11 cellular contexts compared by ENCODE assay signal in genomic region chr15:31332020-31332680, GRCh38. TPM values are rescaled to one million over a fixed set of nuclear protein-coding genes. Genes with fewer than 3 reads are reported as not detected.
DNase-seq lines count a peak whose midpoint lies in the region; ATAC-seq and TF ChIP-seq lines count a peak whose summit lies in the region.
"Had no signal": no experiment of that assay in that cellular context is flagged by ENCODE, and none has a peak within 500 bp of the region (broad histone marks: within the 10 kb centered on the region; RNA-seq: fewer than 3 reads in every experiment).

No MANE protein-coding gene starts in this region.

- no peak for DNase-seq in activated T-cell treated with anti-CD3 and anti-CD28 coated beads, Interleukin-2, amount 50 U/mL, for 24 hours
- DNase-seq in activated T-cell treated with anti-CD3 and anti-CD28 coated beads, Interleukin-2, amount 50 U/mL, for 1 hour: no peak
- DNase-seq in Peyer's patch (peak in 1 of 3 donors; percentile 37), esophagus squamous epithelium (lab: John Stamatoyannopoulos, UW) (no peak), stomach (no peak), posterior vena cava (ENCODE audit: low spot score) (no peak)
- no peak for DNase-seq in stimulated activated CD4-positive, alpha-beta T cell treated with anti-CD3 and anti-CD28 coated beads, Interleukin-2, amount 100 ng/mL, for 48 hours
- DNase-seq: activated CD4-positive, alpha-beta T cell treated with anti-CD3 and anti-CD28 coated beads, Interleukin-2, amount 50 U/mL, for 4 hours; colonic mucosa; hypothalamus had no signal

- ATAC-seq in GM18868 (IDR thresholded peaks at IDR 0.05; ENCODE audit: unreplicated experiment): no peak

- intact Hi-C loops in esophagus squamous epithelium (cut with DNase I) (loop anchor here (10.0 kb wide), 1 partner anchor 153 kb away; no protein-coding TSS in a partner anchor), stomach (cut with DNase I; ENCODE audit: low total_unique reads) (no loop called here), posterior vena cava (cut with DNase I) (loop anchor here in 1 of 2 donors (10.0 kb wide), 1 partner anchor 117 kb away; no protein-coding TSS in a partner anchor)

- TF ChIP-seq CTCF in Peyer's patch (IDR thresholded peaks at IDR 0.05) (no peak), esophagus squamous epithelium (IDR thresholded peaks at IDR 0.05) (no peak), stomach (IDR thresholded peaks at IDR 0.05) (no peak)

- peak overlapping the region in 3 of 4 donors; percentile 5 to 100 (median 47) for H3K27ac ChIP-seq in Peyer's patch
- H3K27ac ChIP-seq in esophagus squamous epithelium: peak overlapping the region in 3 of 4 donors; percentile 25 to 100 (median 48)
- H3K27ac ChIP-seq in stomach: peak overlapping the region; percentile 66 to 100 (median 100)
- H3K27ac ChIP-seq: colonic mucosa had no signal

- TF ChIP-seq EP300 in stomach (IDR thresholded peaks at IDR 0.05): no peak

- H3K9me3 Mint-ChIP-seq in activated T-cell treated with anti-CD3 and anti-CD28 coated beads, Interleukin-2, amount 50 U/mL, for 24 hours: no peaks in the 10 kb centered on the region

- peak overlapping the region; percentile 96 for H3K27ac Mint-ChIP-seq in activated T-cell treated with anti-CD3 and anti-CD28 coated beads, Interleukin-2, amount 50 U/mL, for 24 hours

- peak overlapping the region; percentile 95 for H3K4me3 Mint-ChIP-seq in activated T-cell treated with anti-CD3 and anti-CD28 coated beads, Interleukin-2, amount 50 U/mL, for 24 hours

- peaks cover 4 to 77% (median 40%) of the 10 kb centered on the region in 4 donors for H3K4me1 ChIP-seq in Peyer's patch
- peaks cover 57 to 89% (median 70%) of the 10 kb centered on the region in 3 donors for H3K4me1 ChIP-seq in esophagus squamous epithelium
- peaks cover 81 to 89% (median 84%) of the 10 kb centered on the region in 4 donors for H3K4me1 ChIP-seq in stomach

- no peaks in the 10 kb centered on the region for H3K36me3 ChIP-seq in Peyer's patch
- peaks cover 0 to 6% (median 0%) of the 10 kb centered on the region in 3 donors for H3K36me3 ChIP-seq in esophagus squamous epithelium
- no peaks in the 10 kb centered on the region for H3K36me3 ChIP-seq in stomach
- H3K36me3 ChIP-seq: colonic mucosa had no signal

- TF ChIP-seq POLR2A in Peyer's patch (IDR thresholded peaks at IDR 0.05) (no peak), esophagus squamous epithelium (IDR thresholded peaks at IDR 0.05) (no peak), stomach (IDR thresholded peaks at IDR 0.05) (no peak)

- WGBS in esophagus squamous epithelium, 2 donors: 72 to 74% methylated on average over 7 to 9 of the region's 9 CpGs
- 24 to 59% (median 41%) methylated on average over 9 of the region's 9 CpGs for WGBS in stomach, 5 donors

- no peaks in the 10 kb centered on the region for H3K27me3 ChIP-seq in Peyer's patch
- no peaks in the 10 kb centered on the region for H3K27me3 ChIP-seq in esophagus squamous epithelium
- H3K27me3 ChIP-seq in stomach: no peaks in the 10 kb centered on the region
- H3K27me3 ChIP-seq: colonic mucosa had no signal

- no peaks in the 10 kb centered on the region for H3K27me3 Mint-ChIP-seq in activated T-cell treated with anti-CD3 and anti-CD28 coated beads, Interleukin-2, amount 50 U/mL, for 24 hours

- peaks cover 86% of the 10 kb centered on the region for H3K4me1 Mint-ChIP-seq in activated T-cell treated with anti-CD3 and anti-CD28 coated beads, Interleukin-2, amount 50 U/mL, for 24 hours (ENCODE audit: low read depth)

- peaks cover 35% of the 10 kb centered on the region for H3K36me3 Mint-ChIP-seq in activated T-cell treated with anti-CD3 and anti-CD28 coated beads, Interleukin-2, amount 50 U/mL, for 24 hours (ENCODE audit: low read depth)

- H3K9me3 ChIP-seq in Peyer's patch (no peaks in the 10 kb centered on the region), esophagus squamous epithelium (no peaks in the 10 kb centered on the region), stomach (no peaks in the 10 kb centered on the region)
- H3K9me3 ChIP-seq: colonic mucosa had no signal

- no peak overlapping the region for H3K4me3 ChIP-seq in Peyer's patch
- no peak overlapping the region for H3K4me3 ChIP-seq in esophagus squamous epithelium
- H3K4me3 ChIP-seq in stomach: no peak overlapping the region
- H3K4me3 ChIP-seq: colonic mucosa had no signal

RNA-seq across cellular contexts. Expression of gene KLF13, which starts 5.5 kb away (rescaled TPM):
- 10 to 100 TPM; 51.2 to 80.4 (median 75.6) TPM for total RNA-seq in Peyer's patch
- total RNA-seq in esophagus squamous epithelium: 10 to 100 TPM; 16.4 to 54.6 (median 41.8) TPM
- total RNA-seq in stomach: 10 to 100 TPM in 4 of 5 donors, 1 to 10 TPM in 1; 9.3 to 74.0 (median 38.8) TPM
- polyA plus RNA-seq in stomach: 10 to 100 TPM; 23.0 to 30.7 (median 24.3) TPM
- total RNA-seq in posterior vena cava: 10 to 100 TPM; 49.6 to 97.8 TPM

Comparison
In these comparisons a context has a peak if more than half of its experiments do, and no peak if none do; other contexts are left out.
1. H3K27ac ChIP-seq: peak in every context shown above with its lines; median percentile 100 in stomach; 48 in esophagus squamous epithelium; 47 in Peyer's patch.